In the genomic region with DNA sequence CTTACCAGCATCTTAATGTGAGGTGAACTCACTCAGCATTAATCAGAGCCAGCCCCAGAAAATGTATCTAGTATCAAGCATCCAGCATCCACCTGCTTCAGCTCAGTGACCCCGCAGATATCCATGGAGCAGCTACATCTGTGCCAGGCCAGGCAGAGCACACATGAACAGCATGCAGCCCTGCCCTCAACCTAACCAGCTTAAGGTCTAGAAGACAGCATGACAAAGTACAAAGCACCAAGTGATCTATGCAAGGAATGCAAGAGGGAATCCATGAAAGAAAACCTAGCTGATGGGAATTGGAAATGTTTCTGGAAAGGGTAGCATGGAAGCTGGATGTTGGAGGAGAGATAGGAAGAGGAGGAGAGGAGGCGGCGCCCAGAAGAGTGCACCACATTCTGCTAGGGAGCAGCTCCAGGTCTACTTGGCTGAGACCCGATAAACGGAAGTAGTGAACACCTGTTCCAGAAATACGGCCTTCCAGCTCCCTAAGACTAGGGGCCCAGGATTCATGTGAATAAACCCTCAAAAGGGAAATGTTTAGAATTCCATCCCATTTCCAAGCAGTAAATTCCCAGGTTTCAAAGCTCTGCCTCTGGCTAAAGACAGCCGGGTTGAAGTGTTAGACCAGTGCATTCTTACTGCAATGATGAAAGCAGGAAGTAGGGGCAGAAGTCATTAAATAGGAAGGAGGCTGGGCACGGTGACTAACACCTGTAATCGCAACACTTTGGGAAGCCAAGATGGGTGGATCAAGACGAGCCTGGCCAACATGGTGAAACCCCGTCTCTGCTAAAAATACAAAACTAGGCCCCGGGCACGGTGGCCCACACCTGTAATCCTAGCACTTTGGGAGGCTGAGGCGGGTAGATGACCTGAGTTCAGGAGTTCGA, we compare ENCODE assay signal across 9 cellular contexts. TPM values are rescaled to one million over a fixed set of nuclear protein-coding genes. Genes with fewer than 3 reads are reported as not detected.
DNase-seq lines count a peak whose midpoint lies in the region; ATAC-seq and TF ChIP-seq lines count a peak whose summit lies in the region.
"Had no signal": no experiment of that assay in that cellular context is flagged by ENCODE, and none has a peak within 500 bp of the region (broad histone marks: within the 10 kb centered on the region; RNA-seq: fewer than 3 reads in every experiment).

No MANE protein-coding gene starts in this region.

- TF ChIP-seq POLR2A in breast epithelium (IDR thresholded peaks at IDR 0.05), result no peak

- peaks cover 1 to 2% (median 2%) of the 10 kb centered on the region in 3 donors for H3K27me3 Mint-ChIP-seq in CD14-positive monocyte (ENCODE audit: low read depth in 3 of 3)

- TF ChIP-seq CTCF in CD14-positive monocyte (IDR thresholded peaks at IDR 0.05), result no peak
- no peak for TF ChIP-seq CTCF in breast epithelium (IDR thresholded peaks at IDR 0.05)

- H3K9me3 ChIP-seq in HUES48 (ENCODE audit: control insufficient read depth, insufficient read depth, low read length), result no peaks in the 10 kb centered on the region
- no peaks in the 10 kb centered on the region for H3K9me3 ChIP-seq in breast epithelium

- no peak overlapping the region for H2BK5ac ChIP-seq in mesendoderm (ENCODE audit: low read length)

- H3K23ac ChIP-seq in mesendoderm (ENCODE audit: low read length), result no peak overlapping the region

- peaks cover 9% of the 10 kb centered on the region for H3K4me1 Mint-ChIP-seq in CD14-positive monocyte

- peak; percentile 54 for DNase-seq in CD14-positive monocyte (ENCODE audit: low spot score)
- peak in 1 of 2 donors; percentile 44 for DNase-seq in breast epithelium (ENCODE audit: low spot score in 2 of 2)
- peak; percentile 78 for DNase-seq in mesendoderm
- DNase-seq in middle frontal gyrus (ENCODE audit: extremely low spot score, low spot score), result no peak
- no peak for DNase-seq in head of caudate nucleus

- H3K4me2 ChIP-seq in mesendoderm (ENCODE audit: low read length), result no peak overlapping the region

- no peak overlapping the region for H2AK5ac ChIP-seq in mesendoderm (ENCODE audit: low read length)

- H3K4me3 Mint-ChIP-seq in CD14-positive monocyte, result no peak overlapping the region

- H3K9ac ChIP-seq in HUES48 (ENCODE audit: low read depth, low read length) (no peak overlapping the region), mesendoderm (ENCODE audit: low read length) (no peak overlapping the region)

- H3K9me3 Mint-ChIP-seq in CD14-positive monocyte, result peaks cover 0 to 2% (median 0%) of the 10 kb centered on the region in 7 donors

- ATAC-seq in HG02588 (IDR thresholded peaks at IDR 0.05; ENCODE audit: unreplicated experiment), result no peak
- no peak for ATAC-seq in GM21619 (IDR thresholded peaks at IDR 0.05; ENCODE audit: unreplicated experiment)

- peak overlapping the region in 6 of 7 donors; percentile 61 to 92 (median 68) for H3K27ac Mint-ChIP-seq in CD14-positive monocyte

- intact Hi-C loops in CD14-positive monocyte (cut with micrococcal nuclease), result no loop called here
- intact Hi-C loops in breast epithelium (cut with DNase I; ENCODE audit: low total_unique reads), result no loop called here
- intact Hi-C loops in head of caudate nucleus (cut with DNase I), result no loop called here

- H3K27ac ChIP-seq in HUES48 (ENCODE audit: low read depth, low read length), result peak overlapping the region; percentile 16
- peak overlapping the region; percentile 33 to 49 for H3K27ac ChIP-seq in breast epithelium
- no peak overlapping the region for H3K27ac ChIP-seq in mesendoderm (ENCODE audit: low read depth, low read length)
- H3K27ac ChIP-seq: coronary artery had no signal

- H3K36me3 ChIP-seq in HUES48 (ENCODE audit: control insufficient read depth, insufficient read depth, low read length), result peaks cover 34% of the 10 kb centered on the region
- H3K36me3 ChIP-seq in breast epithelium, result peaks cover 4% of the 10 kb centered on the region
- H3K36me3 ChIP-seq in mesendoderm (ENCODE audit: control insufficient read depth, insufficient read depth, low read length), result peaks cover 24% of the 10 kb centered on the region

- no peaks in the 10 kb centered on the region for H3K79me1 ChIP-seq in mesendoderm (ENCODE audit: low read length)

- H4K8ac ChIP-seq in mesendoderm (ENCODE audit: low read depth, low read length), result no peak overlapping the region

- H3K4me3 ChIP-seq in HUES48 (ENCODE audit: low read depth, low read length) (no peak overlapping the region), breast epithelium (no peak overlapping the region), mesendoderm (ENCODE audit: low read length) (no peak overlapping the region)
- H3K4me3 ChIP-seq: coronary artery had no signal

- H2BK15ac ChIP-seq in mesendoderm (replicated peaks; ENCODE audit: low read depth), result no peak overlapping the region

- no peak overlapping the region for H3K56ac ChIP-seq in mesendoderm (ENCODE audit: low read length)

- no peak overlapping the region for H3K18ac ChIP-seq in mesendoderm (ENCODE audit: low read length)

- H3K27me3 ChIP-seq in HUES48 (ENCODE audit: control insufficient read depth, insufficient read depth, low read length) (no peaks in the 10 kb centered on the region), breast epithelium (no peaks in the 10 kb centered on the region), mesendoderm (ENCODE audit: insufficient read depth, low read length, poor library complexity) (no peaks in the 10 kb centered on the region)

- H3K36me3 Mint-ChIP-seq in CD14-positive monocyte, result peaks cover 24 to 29% of the 10 kb centered on the region in 2 donors

- no peak overlapping the region for H2BK120ac ChIP-seq in mesendoderm (ENCODE audit: low read depth, low read length)

- H3K4ac ChIP-seq in mesendoderm (ENCODE audit: low read depth, low read length), result no peak overlapping the region

- peaks cover 15% of the 10 kb centered on the region; the same call in 1 of the 2 replicates for H3K4me1 ChIP-seq in HUES48 (ENCODE audit: control insufficient read depth, insufficient read depth, low read length)
- H3K4me1 ChIP-seq in breast epithelium, result no peaks in the 10 kb centered on the region
- no peaks in the 10 kb centered on the region for H3K4me1 ChIP-seq in mesendoderm (ENCODE audit: control insufficient read depth, low read depth, low read length)

- no peaks in the 10 kb centered on the region for H3K79me2 ChIP-seq in mesendoderm (ENCODE audit: control insufficient read depth, insufficient read depth, low read length)

- no CpG with 5 or more reads among the region's 15 CpGs for WGBS in mesendoderm (ENCODE audit: extremely low coverage, insufficient coverage, low lambda C conversion rate)

- no peak overlapping the region for H4K5ac ChIP-seq in mesendoderm (ENCODE audit: low read length)

RNA-seq across cellular contexts. Expression of a gene that starts 23.5 kb away (rescaled TPM):
- polyA plus RNA-seq in CD14-positive monocyte, result 10 to 100 TPM; 13.6 to 14.0 TPM
- 10 to 100 TPM; 13.1 to 22.5 (median 17.0) TPM for total RNA-seq in breast epithelium
- polyA plus RNA-seq in mesendoderm (2013, experiment 1 of 2), result 14.7 TPM
- polyA plus RNA-seq in mesendoderm (2013, experiment 2 of 2), result 15.1 TPM

RNA-seq across cellular contexts. Expression of a gene that starts 59.1 kb away (rescaled TPM):
- polyA plus RNA-seq in CD14-positive monocyte, result under 1 TPM; 0.27 to 0.35 TPM
- 1 to 10 TPM; 1.3 to 3.7 (median 1.4) TPM for total RNA-seq in breast epithelium
- 0.15 TPM for polyA plus RNA-seq in mesendoderm (2013, experiment 1 of 2)
- 0.13 TPM for polyA plus RNA-seq in mesendoderm (2013, experiment 2 of 2)

Comparison
In these comparisons a context has a peak if more than half of its experiments do, and no peak if none do; other contexts are left out.
1. DNase-seq: peak in CD14-positive monocyte (single experiment) and mesendoderm (single experiment); none in middle frontal gyrus (single experiment) and head of caudate nucleus (0 of 42).